10 cellular contexts compared by ENCODE assay signal in the genomic region with DNA sequence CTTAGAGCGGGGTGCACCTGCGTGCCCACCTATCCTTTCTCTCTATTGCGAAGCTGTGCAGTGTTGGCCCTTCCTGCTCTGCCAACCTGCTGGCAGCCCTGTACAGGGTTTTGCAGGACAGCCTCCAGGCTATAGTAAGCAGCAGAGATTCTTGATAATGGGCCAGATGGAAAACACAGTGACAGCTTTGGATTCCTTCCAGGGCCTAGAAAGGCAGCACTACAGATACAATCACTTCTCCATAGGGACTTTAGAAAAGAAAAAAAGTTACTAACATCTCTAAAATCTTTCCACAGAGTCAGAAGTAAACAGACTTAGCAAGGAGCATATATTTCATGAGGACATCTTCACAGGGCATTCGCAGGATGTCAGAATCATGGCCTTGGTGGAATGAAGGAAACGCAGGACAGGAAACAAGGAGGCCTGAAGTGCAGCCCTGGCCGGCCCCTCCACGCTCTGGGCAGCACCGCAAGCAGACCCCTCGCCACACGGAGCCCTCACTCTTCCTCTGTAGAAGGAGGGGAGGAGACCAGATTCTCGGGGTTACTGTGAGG.
DNase-seq lines count a peak whose midpoint lies in the region; ATAC-seq and TF ChIP-seq lines count a peak whose summit lies in the region.
"Had no signal": no experiment of that assay in that cellular context is flagged by ENCODE, and none has a peak within 500 bp of the region (broad histone marks: within the 10 kb centered on the region; RNA-seq: fewer than 3 reads in every experiment).

No MANE protein-coding gene starts in this region.

- H3K9me3 ChIP-seq in GM23248 (ENCODE audit: low read depth): no peaks in the 10 kb centered on the region
- no peaks in the 10 kb centered on the region for H3K9me3 ChIP-seq in body of pancreas
- H3K9me3 ChIP-seq in suprapubic skin: no peaks in the 10 kb centered on the region

- H2AFZ ChIP-seq in GM23248: no peak overlapping the region

- H3K4me3 ChIP-seq in GM23248: no peak overlapping the region
- H3K4me3 ChIP-seq in body of pancreas: no peak overlapping the region
- H3K4me3 ChIP-seq in suprapubic skin: no peak overlapping the region

- TF ChIP-seq EP300 in suprapubic skin (IDR thresholded peaks at IDR 0.05): no peak

- H3K27me3 ChIP-seq in GM23248 (replicated peaks; ENCODE audit: insufficient read depth): no peaks in the 10 kb centered on the region
- no peaks in the 10 kb centered on the region for H3K27me3 ChIP-seq in body of pancreas
- no peaks in the 10 kb centered on the region for H3K27me3 ChIP-seq in suprapubic skin

- H4K20me1 ChIP-seq in GM23248 (ENCODE audit: insufficient read depth): no peaks in the 10 kb centered on the region

- H3F3A ChIP-seq in GM23248 (ENCODE audit: insufficient read depth): peaks cover 22% of the 10 kb centered on the region

- no peak overlapping the region for H3K4me2 ChIP-seq in GM23248 (ENCODE audit: unreplicated experiment)

- TF ChIP-seq POLR2A in body of pancreas (IDR thresholded peaks at IDR 0.05): no peak
- TF ChIP-seq POLR2A in suprapubic skin (IDR thresholded peaks at IDR 0.05): no peak

- TF ChIP-seq CTCF in body of pancreas (IDR thresholded peaks at IDR 0.05): peak in 1 of 7 experiments; percentile 10
- TF ChIP-seq CTCF in suprapubic skin (IDR thresholded peaks at IDR 0.05): no peak

- H3K79me2 ChIP-seq in GM23248 (ENCODE audit: insufficient read depth): no peaks in the 10 kb centered on the region

- H3K9me2 ChIP-seq in GM23248 (ENCODE audit: insufficient read depth): no peaks in the 10 kb centered on the region

- H3K4me1 ChIP-seq in GM23248 (ENCODE audit: insufficient read depth) (peaks cover 27% of the 10 kb centered on the region), body of pancreas (peaks cover 8% of the 10 kb centered on the region), suprapubic skin (peaks cover 20% of the 10 kb centered on the region)

- intact Hi-C loops in body of pancreas (cut with DNase I): no loop called here

- H3K9ac ChIP-seq in GM23248: no peak overlapping the region

- in situ Hi-C loops in GM23248 (cut with MboI): no loop called here

- DNase-seq in GM23248 (peak; percentile 77), body of pancreas (peak; percentile 52 to 75 (median 73)), iris pigment epithelial cell (ENCODE audit: low read depth) (peak; percentile 88), stromal cell of bone marrow (ENCODE audit: low read depth) (peak; percentile 83), foreskin melanocyte (no peak), caudate nucleus (lab: John Stamatoyannopoulos, UW) (no peak), suprapubic skin (ENCODE audit: low spot score in 2 of 2) (no peak)
- DNase-seq in effector CD4-positive, alpha-beta T cell: no peak
- DNase-seq: activated CD8-positive, alpha-beta memory T cell treated with anti-CD3 and anti-CD28 coated beads, Interleukin-2, amount 50 U/mL, for 48 hours; NCI-H146 had no signal

- WGBS in GM23248 (ENCODE audit: low coverage in 1 of 2, low lambda C conversion rate in 2 of 2, missing lambda C conversion rate in 2 of 2), 2 experiments: 83 to 85% methylated on average over 11 of the region's 11 CpGs
- 27 to 43% methylated on average over 11 of the region's 11 CpGs for WGBS in body of pancreas, 2 donors
- 60% methylated on average over 11 of the region's 11 CpGs for WGBS in suprapubic skin

- peak; percentile 78 for ATAC-seq in body of pancreas

- H3K27ac ChIP-seq in GM23248: no peak overlapping the region
- no peak overlapping the region for H3K27ac ChIP-seq in body of pancreas
- no peak overlapping the region for H3K27ac ChIP-seq in caudate nucleus (ENCODE audit: low read depth, low read length)
- no peak overlapping the region for H3K27ac ChIP-seq in suprapubic skin

- no peaks in the 10 kb centered on the region for H3K36me3 ChIP-seq in GM23248 (ENCODE audit: low read depth)
- H3K36me3 ChIP-seq in body of pancreas (replicated peaks in 1 of 2; ENCODE audit: insufficient read depth in 1 of 2, low read depth in 2 of 2): no peaks in the 10 kb centered on the region
- H3K36me3 ChIP-seq in suprapubic skin: no peaks in the 10 kb centered on the region

Comparison
In these comparisons a context has a peak if more than half of its experiments do, and no peak if none do; other contexts are left out.
1. DNase-seq: peak in GM23248 (single experiment), body of pancreas (4 of 4), iris pigment epithelial cell (single experiment) and stromal cell of bone marrow (single experiment); none in foreskin melanocyte (single experiment), effector CD4-positive, alpha-beta T cell (single experiment), caudate nucleus (0 of 61) and suprapubic skin (0 of 2).